In genomic region chr10:112232670-112233069, GRCh38 we compare ENCODE assay signal across 1 cellular context.
TF ChIP-seq lines count a peak whose summit lies in the region.

No MANE protein-coding gene starts in this region.

TF ChIP-seq in SK-N-SH treated with all-trans-retinoic acid at 6 μM for 48 hours, 23 proteins besides CTCF, POLR2A, EP300 and RAD21 (continued from another document):
- no peak for TF ChIP-seq CREB5 (CRISPR knock-in tag; IDR thresholded peaks at IDR 0.05; ENCODE audit: low read depth)
- TF ChIP-seq BACH2 (CRISPR knock-in tag; IDR thresholded peaks at IDR 0.05; ENCODE audit: borderline replicate concordance) = no peak
- no peak for TF ChIP-seq OSR1 (CRISPR knock-in tag; IDR thresholded peaks at IDR 0.05)
